Comparison of ENCODE assay signal across 8 cellular contexts in the genomic region with DNA sequence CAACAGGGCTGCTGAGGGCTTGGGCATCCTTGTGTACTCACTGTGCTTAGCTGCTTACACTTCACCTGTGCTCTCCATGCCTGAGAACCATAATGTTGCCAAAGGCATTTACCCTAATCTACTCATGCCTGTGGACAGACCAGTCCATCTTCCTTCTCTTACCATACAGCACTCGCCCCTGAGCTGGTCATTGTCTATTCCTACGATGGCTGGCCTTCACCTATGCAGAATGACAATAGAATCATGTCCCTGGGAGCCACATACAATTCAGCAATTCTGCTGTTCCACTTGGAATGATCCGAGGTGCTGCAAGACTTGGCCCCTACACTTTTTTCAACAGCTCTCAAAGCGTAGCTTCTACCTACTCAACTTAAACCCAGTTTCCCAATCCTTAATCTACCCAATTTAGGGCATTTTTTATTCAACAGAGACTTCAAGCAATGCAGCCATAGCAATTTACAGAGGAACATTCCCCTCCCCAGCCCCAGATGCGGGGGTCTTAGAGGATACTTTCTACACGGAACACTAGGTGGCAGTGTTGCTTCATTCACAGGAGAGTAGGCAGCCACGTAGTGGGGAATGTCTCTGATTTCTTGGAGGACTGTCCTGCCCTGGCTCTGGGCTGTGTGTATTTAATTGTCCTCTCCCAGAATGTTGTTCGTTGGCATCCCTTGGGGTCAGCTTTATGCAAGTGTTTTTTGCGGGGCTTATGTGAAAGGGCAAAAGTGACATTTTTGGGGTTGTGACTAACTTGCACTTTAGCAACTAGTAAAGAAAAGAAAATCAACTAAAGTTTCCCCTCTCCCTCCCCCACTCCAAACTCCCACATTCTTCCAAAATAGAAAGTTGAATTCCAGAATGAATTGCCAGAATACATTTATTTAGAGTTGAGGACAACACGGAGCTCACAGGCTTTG.
DNase-seq lines count a peak whose midpoint lies in the region; ATAC-seq, FAIRE-seq and TF ChIP-seq lines count a peak whose summit lies in the region.

No MANE protein-coding gene starts in this region.

- no peak overlapping the region for H3K56ac ChIP-seq in IMR-90 (ENCODE audit: extremely low read depth, insufficient read depth, low read length)

- in situ Hi-C loops in IMR-90 (cut with MboI; ENCODE audit: low sequenced_read_pairs) (loop anchor here (5.0 kb wide), 1 partner anchor 323 kb away; no protein-coding TSS in a partner anchor), Panc1 (cut with HindIII; ENCODE audit: low pct_unique_long_range_greater_than_20kb, low sequenced_read_pairs) (no loop called here), HepG2 (cut with HindIII; ENCODE audit: extremely low pct_ligation_motif_present, low pct_unique_long_range_greater_than_20kb) (loop anchor here (5.0 to 10.0 kb wide), 3 partner anchors 133 to 323 kb away; no protein-coding TSS in a partner anchor)

- H2AK9ac ChIP-seq in IMR-90 (replicated peaks; ENCODE audit: low read depth, low read length, poor library complexity): no peak overlapping the region

- H3K23ac ChIP-seq in IMR-90 (ENCODE audit: low read depth, low read length): no peak overlapping the region

- H2AFZ ChIP-seq in IMR-90 (replicated peaks; ENCODE audit: low read length, poor library complexity) (no peak overlapping the region), HepG2 (ENCODE audit: low read length) (no peak overlapping the region)

- H3K14ac ChIP-seq in IMR-90 (replicated peaks; ENCODE audit: low read depth, low read length): no peak overlapping the region

- FAIRE-seq in HepG2 (lab: Jason Lieb, UNC): peak; percentile 30

- POLR2A ChIA-PET in IMR-90 (lab: Charles Lee; ENCODE audit: unreplicated experiment): no interaction called here
- POLR2A ChIA-PET in Panc1 (lab: Charles Lee): no interaction called here
- POLR2A ChIA-PET in HepG2 (lab: Yijun Ruan, JAX): no interaction called here

- H4K20me1 ChIP-seq in IMR-90 (ENCODE audit: insufficient read depth, low read length) (no peaks in the 10 kb centered on the region), HepG2 (ENCODE audit: insufficient read depth, low read length) (no peaks in the 10 kb centered on the region)

- TF ChIP-seq POLR2A in IMR-90 (IDR thresholded peaks at IDR 0.05; ENCODE audit: low read depth, low read length) (no peak), HepG2 (IDR thresholded peaks at IDR 0.05; ENCODE audit: insufficient read depth in 1 of 2, low read depth in 2 of 2, low read length in 2 of 2) (no peak), upper lobe of left lung (IDR thresholded peaks at IDR 0.05) (no peak)

- BruUV-seq in IMR-90 (replicated peaks; lab: Mats Ljungman, UMichigan) (no TSS peak), Panc1 (replicated peaks; lab: Mats Ljungman, UMichigan) (no TSS peak), HepG2 (replicated peaks; lab: Mats Ljungman, UMichigan) (no TSS peak)

- TF ChIP-seq RAD21 in IMR-90 (IDR thresholded peaks at IDR 0.05; ENCODE audit: low read length): peak; percentile 81
- peak; percentile 68 for TF ChIP-seq RAD21 in HepG2 (CRISPR knock-in tag; IDR thresholded peaks at IDR 0.05)

- H2AK5ac ChIP-seq in IMR-90 (ENCODE audit: low read depth, low read length): no peak overlapping the region

- H3K9me3 ChIP-seq in IMR-90 (ENCODE audit: control insufficient read depth, insufficient read depth, low read length) (no peaks in the 10 kb centered on the region), Panc1 (ENCODE audit: control insufficient read depth, insufficient read depth, low read depth, low read length) (no peaks in the 10 kb centered on the region), HepG2 (ENCODE audit: low read length) (no peaks in the 10 kb centered on the region), upper lobe of left lung (no peaks in the 10 kb centered on the region)

- no peak overlapping the region for H3K18ac ChIP-seq in IMR-90 (ENCODE audit: low read depth, low read length)

- H3K27me3 ChIP-seq in IMR-90 (ENCODE audit: control insufficient read depth, insufficient read depth, low read length): no peaks in the 10 kb centered on the region
- no peaks in the 10 kb centered on the region for H3K27me3 ChIP-seq in Panc1 (ENCODE audit: control insufficient read depth, insufficient read depth, low read length)
- H3K27me3 ChIP-seq in HepG2 (ENCODE audit: control insufficient read depth in 1 of 2, insufficient read depth in 2 of 2, low read length in 2 of 2): no peaks in the 10 kb centered on the region; a peak in 2 of 5 replicates
- H3K27me3 ChIP-seq in upper lobe of left lung: no peaks in the 10 kb centered on the region

- H3K79me1 ChIP-seq in IMR-90 (ENCODE audit: low read depth in 1 of 2, low read length in 2 of 2): no peaks in the 10 kb centered on the region

- intact Hi-C loops in IMR-90 (cut with micrococcal nuclease) (loop anchor here (1.0 to 10.0 kb wide), 4 partner anchors 132 to 1385 kb away; no protein-coding TSS in a partner anchor), Panc1 (cut with micrococcal nuclease; ENCODE audit: unreplicated experiment) (loop anchor here (1.0 to 10.0 kb wide), 3 partner anchors 132 to 322 kb away; no protein-coding TSS in a partner anchor), HepG2 (cut with micrococcal nuclease; ENCODE audit: unreplicated experiment) (no loop called here)

- no peaks in the 10 kb centered on the region for H3K36me3 ChIP-seq in IMR-90 (ENCODE audit: control insufficient read depth, insufficient read depth, low read length)
- H3K36me3 ChIP-seq in Panc1 (ENCODE audit: control insufficient read depth, insufficient read depth, low read length): no peaks in the 10 kb centered on the region
- H3K36me3 ChIP-seq in HepG2 (replicated peaks in 1 of 2; ENCODE audit: control insufficient read depth in 1 of 2, insufficient read depth in 2 of 2, low read length in 2 of 2): no peaks in the 10 kb centered on the region
- no peaks in the 10 kb centered on the region for H3K36me3 ChIP-seq in upper lobe of left lung

- H3K4me2 ChIP-seq in IMR-90 (ENCODE audit: low read depth, low read length): no peak overlapping the region
- no peak overlapping the region for H3K4me2 ChIP-seq in HepG2 (ENCODE audit: low read depth, low read length)

- H3K9ac ChIP-seq in IMR-90 (ENCODE audit: low read depth, low read length) (no peak overlapping the region), HepG2 (ENCODE audit: insufficient read depth, low read depth, low read length) (no peak overlapping the region)

- H2BK20ac ChIP-seq in IMR-90 (ENCODE audit: low read depth, low read length): no peak overlapping the region

- H4K8ac ChIP-seq in IMR-90 (ENCODE audit: low read depth in 2 of 2, low read length in 2 of 2): no peak overlapping the region

- WGBS in IMR-90 (ENCODE audit: extremely low coverage in 2 of 2, insufficient read length in 1 of 2), 2 experiments: 17% methylated on average over 3 of the region's 10 CpGs; no CpG with 5 or more reads in 1 of the 2 experiments
- 8% methylated on average over 10 of the region's 10 CpGs for WGBS in HepG2 (ENCODE audit: low lambda C conversion rate)
- WGBS in upper lobe of left lung, 2 donors: 15 to 21% methylated on average over 9 to 10 of the region's 10 CpGs

- H3K4me1 ChIP-seq in IMR-90 (ENCODE audit: control insufficient read depth, insufficient read depth, low read length): no peaks in the 10 kb centered on the region
- no peaks in the 10 kb centered on the region for H3K4me1 ChIP-seq in Panc1 (ENCODE audit: control insufficient read depth, insufficient read depth, low read length)
- H3K4me1 ChIP-seq in HepG2 (ENCODE audit: insufficient read depth, low read length): no peaks in the 10 kb centered on the region
- H3K4me1 ChIP-seq in upper lobe of left lung: no peaks in the 10 kb centered on the region

- peak; percentile 74 for TF ChIP-seq CTCF in IMR-90 (conservative IDR thresholded peaks at IDR 0.05; ENCODE audit: low read depth, low read length)
- TF ChIP-seq CTCF in Panc1 (IDR thresholded peaks at IDR 0.05): peak; percentile 90
- TF ChIP-seq CTCF in coronary artery (IDR thresholded peaks at IDR 0.05): peak; percentile 90
- peak; percentile 84 for TF ChIP-seq CTCF in HepG2 (CRISPR knock-in tag; IDR thresholded peaks at IDR 0.05)
- peak; percentile 47 to 78 (median 66) for TF ChIP-seq CTCF in upper lobe of left lung (IDR thresholded peaks at IDR 0.05)

- H4K5ac ChIP-seq in IMR-90 (ENCODE audit: low read depth, low read length): no peak overlapping the region

- no peak for TF ChIP-seq EP300 in HepG2 (IDR thresholded peaks at IDR 0.05; ENCODE audit: low read depth in 2 of 2, low read length in 2 of 2)
- no peak for TF ChIP-seq EP300 in HepG2 (CRISPR knock-in tag; IDR thresholded peaks at IDR 0.05; ENCODE audit: borderline replicate concordance)
- TF ChIP-seq EP300 in upper lobe of left lung (IDR thresholded peaks at IDR 0.05): no peak

- H2BK15ac ChIP-seq in IMR-90 (ENCODE audit: low read depth, low read length): no peak overlapping the region

- H3K4ac ChIP-seq in IMR-90 (ENCODE audit: low read depth, low read length): no peak overlapping the region

- no peaks in the 10 kb centered on the region for H3K9me1 ChIP-seq in IMR-90 (ENCODE audit: insufficient read depth, low read length)

- H3K4me3 ChIP-seq in IMR-90 (ENCODE audit: insufficient read depth, low read depth, low read length) (no peak overlapping the region), Panc1 (ENCODE audit: low read depth in 2 of 2, low read length in 2 of 2) (no peak overlapping the region), coronary artery (peak overlapping the region; percentile 30), HepG2 (replicated peaks in 1 of 3; ENCODE audit: insufficient read depth in 1 of 3, low read depth in 2 of 3, low read length in 3 of 3) (no peak overlapping the region), upper lobe of left lung (no peak overlapping the region)

- no peaks in the 10 kb centered on the region for H3K79me2 ChIP-seq in HepG2 (ENCODE audit: insufficient read depth, low read length)

- ATAC-seq in GM19468 (IDR thresholded peaks at IDR 0.05; ENCODE audit: extremely low read depth, unreplicated experiment) (peak; percentile 68), IMR-90 (ENCODE audit: low read depth) (peak; percentile 79), Panc1 (peak; percentile 95), HepG2 (peak; percentile 99), upper lobe of left lung (ENCODE audit: low FRiP score in 2 of 2) (peak in 1 of 2 donors; percentile 93)

- H4K91ac ChIP-seq in IMR-90 (ENCODE audit: insufficient read depth, low read depth, low read length): no peak overlapping the region

- peak; percentile 47 to 87 (median 80) for DNase-seq in NCI-H1417 (lab: John Stamatoyannopoulos, UW)
- DNase-seq in NCI-H1417 treated with DMSO at 0.1 percent for 48 hours (lab: John Stamatoyannopoulos, UW): no peak
- DNase-seq in IMR-90: peak; percentile 53
- DNase-seq in Panc1 (ENCODE audit: low read depth, low spot score): peak; percentile 33
- no peak for DNase-seq in coronary artery (ENCODE audit: low spot score)
- peak; percentile 58 for DNase-seq in HepG2 (ENCODE audit: low spot score)
- DNase-seq in upper lobe of left lung: peak in 1 of 2 donors; percentile 31

- H2BK5ac ChIP-seq in IMR-90 (ENCODE audit: low read depth, low read length, poor library complexity, severe bottlenecking): no peak overlapping the region

- H3K27ac ChIP-seq in IMR-90 (ENCODE audit: insufficient read depth, low read length) (no peak overlapping the region), Panc1 (ENCODE audit: low read length) (no peak overlapping the region), coronary artery (peak overlapping the region in 1 of 2 donors; percentile 27), HepG2 (ENCODE audit: extremely low read length, insufficient read depth, low read length) (no peak overlapping the region), upper lobe of left lung (no peak overlapping the region)

- CTCF ChIA-PET in IMR-90 (lab: Yijun Ruan, JAX) (interaction anchor here (1.0 kb wide), 2 partner anchors 10 to 12 kb away, joined by 3 to 4 read pairs; no protein-coding TSS in a partner anchor), Panc1 (lab: Charles Lee) (interaction anchor here (1.3 kb wide), 1 partner anchor 132 kb away, joined by 3 read pairs; no protein-coding TSS in a partner anchor), HepG2 (lab: Yijun Ruan, JAX; ENCODE audit: low intra/inter-chr PET ratio, low total read pairs) (interaction anchor here (0.7 to 2.7 kb wide), 5 partner anchors 131 to 389 kb away, joined by 3 to 31 read pairs (median 5); no protein-coding TSS in a partner anchor)

- dilution Hi-C loops in IMR-90 (cut with HindIII; ENCODE audit: low sequenced_read_pairs, unreplicated experiment): no loop called here

- no peak overlapping the region for H2BK120ac ChIP-seq in IMR-90 (ENCODE audit: low read depth, low read length)

Comparison
In these comparisons a context has a peak if more than half of its experiments do, and no peak if none do; other contexts are left out.
1. DNase-seq: peak in NCI-H1417 (3 of 3), IMR-90 (single experiment), Panc1 (single experiment) and HepG2 (single experiment); none in NCI-H1417 treated with DMSO at 0.1 percent for 48 hours (single experiment) and coronary artery (single experiment).
2. Peak in every context shown above with its lines, with median percentiles within 50 percentile points of each other: CTCF ChIP-seq.